1 cellular context compared by ENCODE assay signal in the genomic region with DNA sequence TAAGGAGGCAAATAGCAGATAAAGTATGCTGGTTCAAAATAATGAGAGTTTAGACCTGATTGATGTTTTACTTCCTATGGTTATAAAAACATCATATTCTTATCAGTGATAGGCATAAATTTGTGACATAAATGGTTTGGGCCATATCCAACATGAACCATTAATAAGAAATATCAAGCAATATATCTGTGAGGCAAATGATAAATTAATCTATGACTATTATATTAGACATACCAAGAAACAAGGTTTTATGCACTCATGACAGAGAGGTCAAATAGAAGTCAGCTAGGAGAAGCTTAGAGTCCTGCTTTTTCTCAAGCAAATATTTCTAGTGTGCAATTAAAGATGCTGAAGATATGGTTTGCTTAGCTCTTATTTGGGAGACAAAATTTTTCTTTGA.
TF ChIP-seq lines count a peak whose summit lies in the region.

No MANE protein-coding gene starts in this region.

TF ChIP-seq in SK-N-SH, 30 proteins besides CTCF, POLR2A, EP300 and RAD21 (continued from another document):
- TF ChIP-seq, protein P1, sequence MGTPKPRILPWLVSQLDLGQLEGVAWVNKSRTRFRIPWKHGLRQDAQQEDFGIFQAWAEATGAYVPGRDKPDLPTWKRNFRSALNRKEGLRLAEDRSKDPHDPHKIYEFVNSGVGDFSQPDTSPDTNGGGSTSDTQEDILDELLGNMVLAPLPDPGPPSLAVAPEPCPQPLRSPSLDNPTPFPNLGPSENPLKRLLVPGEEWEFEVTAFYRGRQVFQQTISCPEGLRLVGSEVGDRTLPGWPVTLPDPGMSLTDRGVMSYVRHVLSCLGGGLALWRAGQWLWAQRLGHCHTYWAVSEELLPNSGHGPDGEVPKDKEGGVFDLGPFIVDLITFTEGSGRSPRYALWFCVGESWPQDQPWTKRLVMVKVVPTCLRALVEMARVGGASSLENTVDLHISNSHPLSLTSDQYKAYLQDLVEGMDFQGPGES (IDR thresholded peaks at IDR 0.05; ENCODE audit: low read depth, low read length), result no peak
- TF ChIP-seq JUND (IDR thresholded peaks at IDR 0.05) (peak; percentile 75), FOXJ3 (CRISPR knock-in tag; IDR thresholded peaks at IDR 0.05) (no peak), TEAD4 (IDR thresholded peaks at IDR 0.05; ENCODE audit: borderline replicate concordance, insufficient read depth) (peak; percentile 17; the same call in 1 of the 2 replicates), ELF1 (IDR thresholded peaks at IDR 0.05) (no peak), NFIC (IDR thresholded peaks at IDR 0.05; ENCODE audit: borderline replicate concordance) (peak; percentile 58; the same call in 1 of the 2 replicates), SIN3A (IDR thresholded peaks at IDR 0.05; ENCODE audit: borderline replicate concordance, low read depth, low read length) (no peak), FOXM1 (IDR thresholded peaks at IDR 0.05; ENCODE audit: low read depth) (peak; percentile 85), YY1 (IDR thresholded peaks at IDR 0.05; ENCODE audit: low read depth) (no peak), TCF12 (IDR thresholded peaks at IDR 0.05) (peak; percentile 91), GATA2 (CRISPR knock-in tag; IDR thresholded peaks at IDR 0.05) (no peak), SMC3 (IDR thresholded peaks at IDR 0.05; ENCODE audit: low read depth, low read length) (no peak), RCOR1 (IDR thresholded peaks at IDR 0.05; ENCODE audit: low read length) (no peak), POLR2AphosphoS5 (IDR thresholded peaks at IDR 0.05; ENCODE audit: low read depth, low read length) (peak; percentile 64), RXRA (IDR thresholded peaks at IDR 0.05; ENCODE audit: borderline replicate concordance, low read depth) (peak; percentile 84; the same call in 1 of the 2 replicates), NRF1 (IDR thresholded peaks at IDR 0.05; ENCODE audit: low read depth, low read length) (no peak), TAF1 (IDR thresholded peaks at IDR 0.05; ENCODE audit: borderline replicate concordance, low read depth, low read length) (no peak)
- TF ChIP-seq, protein P2, sequence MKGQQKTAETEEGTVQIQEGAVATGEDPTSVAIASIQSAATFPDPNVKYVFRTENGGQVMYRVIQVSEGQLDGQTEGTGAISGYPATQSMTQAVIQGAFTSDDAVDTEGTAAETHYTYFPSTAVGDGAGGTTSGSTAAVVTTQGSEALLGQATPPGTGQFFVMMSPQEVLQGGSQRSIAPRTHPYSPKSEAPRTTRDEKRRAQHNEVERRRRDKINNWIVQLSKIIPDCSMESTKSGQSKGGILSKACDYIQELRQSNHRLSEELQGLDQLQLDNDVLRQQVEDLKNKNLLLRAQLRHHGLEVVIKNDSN (IDR thresholded peaks at IDR 0.05; ENCODE audit: borderline replicate concordance, low read depth), result no peak
- TF ChIP-seq, protein P3, sequence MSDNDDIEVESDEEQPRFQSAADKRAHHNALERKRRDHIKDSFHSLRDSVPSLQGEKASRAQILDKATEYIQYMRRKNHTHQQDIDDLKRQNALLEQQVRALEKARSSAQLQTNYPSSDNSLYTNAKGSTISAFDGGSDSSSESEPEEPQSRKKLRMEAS (IDR thresholded peaks at IDR 0.05; ENCODE audit: low read depth), result no peak
- TF ChIP-seq, protein P4, sequence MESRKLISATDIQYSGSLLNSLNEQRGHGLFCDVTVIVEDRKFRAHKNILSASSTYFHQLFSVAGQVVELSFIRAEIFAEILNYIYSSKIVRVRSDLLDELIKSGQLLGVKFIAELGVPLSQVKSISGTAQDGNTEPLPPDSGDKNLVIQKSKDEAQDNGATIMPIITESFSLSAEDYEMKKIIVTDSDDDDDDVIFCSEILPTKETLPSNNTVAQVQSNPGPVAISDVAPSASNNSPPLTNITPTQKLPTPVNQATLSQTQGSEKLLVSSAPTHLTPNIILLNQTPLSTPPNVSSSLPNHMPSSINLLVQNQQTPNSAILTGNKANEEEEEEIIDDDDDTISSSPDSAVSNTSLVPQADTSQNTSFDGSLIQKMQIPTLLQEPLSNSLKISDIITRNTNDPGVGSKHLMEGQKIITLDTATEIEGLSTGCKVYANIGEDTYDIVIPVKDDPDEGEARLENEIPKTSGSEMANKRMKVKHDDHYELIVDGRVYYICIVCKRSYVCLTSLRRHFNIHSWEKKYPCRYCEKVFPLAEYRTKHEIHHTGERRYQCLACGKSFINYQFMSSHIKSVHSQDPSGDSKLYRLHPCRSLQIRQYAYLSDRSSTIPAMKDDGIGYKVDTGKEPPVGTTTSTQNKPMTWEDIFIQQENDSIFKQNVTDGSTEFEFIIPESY (IDR thresholded peaks at IDR 0.05; ENCODE audit: borderline replicate concordance, low read depth), result no peak
- TF ChIP-seq, protein P5, sequence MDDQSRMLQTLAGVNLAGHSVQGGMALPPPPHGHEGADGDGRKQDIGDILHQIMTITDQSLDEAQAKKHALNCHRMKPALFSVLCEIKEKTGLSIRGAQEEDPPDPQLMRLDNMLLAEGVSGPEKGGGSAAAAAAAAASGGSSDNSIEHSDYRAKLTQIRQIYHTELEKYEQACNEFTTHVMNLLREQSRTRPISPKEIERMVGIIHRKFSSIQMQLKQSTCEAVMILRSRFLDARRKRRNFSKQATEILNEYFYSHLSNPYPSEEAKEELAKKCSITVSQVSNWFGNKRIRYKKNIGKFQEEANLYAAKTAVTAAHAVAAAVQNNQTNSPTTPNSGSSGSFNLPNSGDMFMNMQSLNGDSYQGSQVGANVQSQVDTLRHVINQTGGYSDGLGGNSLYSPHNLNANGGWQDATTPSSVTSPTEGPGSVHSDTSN (IDR thresholded peaks at IDR 0.05), result peak; percentile 85
- TF ChIP-seq, protein P6, sequence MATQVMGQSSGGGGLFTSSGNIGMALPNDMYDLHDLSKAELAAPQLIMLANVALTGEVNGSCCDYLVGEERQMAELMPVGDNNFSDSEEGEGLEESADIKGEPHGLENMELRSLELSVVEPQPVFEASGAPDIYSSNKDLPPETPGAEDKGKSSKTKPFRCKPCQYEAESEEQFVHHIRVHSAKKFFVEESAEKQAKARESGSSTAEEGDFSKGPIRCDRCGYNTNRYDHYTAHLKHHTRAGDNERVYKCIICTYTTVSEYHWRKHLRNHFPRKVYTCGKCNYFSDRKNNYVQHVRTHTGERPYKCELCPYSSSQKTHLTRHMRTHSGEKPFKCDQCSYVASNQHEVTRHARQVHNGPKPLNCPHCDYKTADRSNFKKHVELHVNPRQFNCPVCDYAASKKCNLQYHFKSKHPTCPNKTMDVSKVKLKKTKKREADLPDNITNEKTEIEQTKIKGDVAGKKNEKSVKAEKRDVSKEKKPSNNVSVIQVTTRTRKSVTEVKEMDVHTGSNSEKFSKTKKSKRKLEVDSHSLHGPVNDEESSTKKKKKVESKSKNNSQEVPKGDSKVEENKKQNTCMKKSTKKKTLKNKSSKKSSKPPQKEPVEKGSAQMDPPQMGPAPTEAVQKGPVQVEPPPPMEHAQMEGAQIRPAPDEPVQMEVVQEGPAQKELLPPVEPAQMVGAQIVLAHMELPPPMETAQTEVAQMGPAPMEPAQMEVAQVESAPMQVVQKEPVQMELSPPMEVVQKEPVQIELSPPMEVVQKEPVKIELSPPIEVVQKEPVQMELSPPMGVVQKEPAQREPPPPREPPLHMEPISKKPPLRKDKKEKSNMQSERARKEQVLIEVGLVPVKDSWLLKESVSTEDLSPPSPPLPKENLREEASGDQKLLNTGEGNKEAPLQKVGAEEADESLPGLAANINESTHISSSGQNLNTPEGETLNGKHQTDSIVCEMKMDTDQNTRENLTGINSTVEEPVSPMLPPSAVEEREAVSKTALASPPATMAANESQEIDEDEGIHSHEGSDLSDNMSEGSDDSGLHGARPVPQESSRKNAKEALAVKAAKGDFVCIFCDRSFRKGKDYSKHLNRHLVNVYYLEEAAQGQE (IDR thresholded peaks at IDR 0.05; ENCODE audit: low read depth, low read length), result no peak
TF ChIP-seq in SK-N-SH: peak in this region for 8.
